In the genomic region with DNA sequence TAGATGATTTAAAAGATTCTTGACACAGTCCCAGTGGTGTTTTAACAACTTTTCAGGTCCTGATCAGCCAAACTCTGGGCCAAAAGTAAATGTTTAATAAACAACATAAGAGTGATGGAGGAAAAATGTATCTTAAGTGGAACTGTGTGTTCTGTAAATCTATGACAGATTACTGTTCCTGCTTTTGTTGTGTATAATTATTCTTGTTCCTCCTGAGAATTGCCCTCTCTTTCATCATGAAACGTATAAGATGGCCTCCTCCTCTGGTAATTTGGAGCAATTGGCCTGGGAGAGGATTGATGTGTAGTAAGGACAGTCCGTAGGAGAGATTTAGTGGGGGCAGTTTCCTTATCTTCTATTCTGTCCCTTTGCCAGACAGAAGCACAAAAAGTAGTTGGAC, we compare ENCODE assay signal across 24 cellular contexts. TPM values are rescaled to one million over a fixed set of nuclear protein-coding genes. Genes with fewer than 3 reads are reported as not detected.
A peak's percentile ranks its signal among the peaks of the same experiment; 100 is the strongest.
DNase-seq lines count a peak whose midpoint lies in the region; ATAC-seq and TF ChIP-seq lines count a peak whose summit lies in the region.
"Had no signal": no experiment of that assay in that cellular context is flagged by ENCODE, and none has a peak within 500 bp of the region (broad histone marks: within the 10 kb centered on the region; RNA-seq: fewer than 3 reads in every experiment).

No MANE protein-coding gene starts in this region.

- no peak overlapping the region for H3K4me3 Mint-ChIP-seq in activated CD4-positive, alpha-beta T cell treated with anti-CD3 and anti-CD28 coated beads, Interleukin-2, amount 10 ng/mL, durations not matched to agents 7 days and 5 days
- H3K4me3 Mint-ChIP-seq: activated B cell treated with CpG ODN at 0.5 μM for 24 hours; activated CD8-positive, alpha-beta T cell treated with anti-CD3 and anti-CD28 coated beads for 36 hours; mesothelial cell of epicardium had no signal

- H3K27me3 Mint-ChIP-seq in activated CD4-positive, alpha-beta T cell treated with anti-CD3 and anti-CD28 coated beads, Interleukin-2, amount 10 ng/mL, durations not matched to agents 7 days and 5 days = no peaks in the 10 kb centered on the region
- H3K27me3 Mint-ChIP-seq: activated B cell treated with CpG ODN at 0.5 μM for 24 hours; activated CD8-positive, alpha-beta T cell treated with anti-CD3 and anti-CD28 coated beads for 36 hours; IgD-negative memory B cell; natural killer cell treated with Interleukin-12 subunit alpha and Interleukin-12 subunit beta and Interleukin-15 and Interleukin-18, amount 100 ng/mL, for 72 hours had no signal

- H3K9me3 ChIP-seq in RWPE2 (ENCODE audit: severe bottlenecking) = no peaks in the 10 kb centered on the region
- no peaks in the 10 kb centered on the region for H3K9me3 ChIP-seq in esophagus squamous epithelium
- no peaks in the 10 kb centered on the region for H3K9me3 ChIP-seq in stomach smooth muscle (ENCODE audit: control insufficient read depth in 2 of 2, low read length in 2 of 2)
- H3K9me3 ChIP-seq: upper lobe of left lung had no signal

- H3K4me3 ChIP-seq in RWPE2 (ENCODE audit: severe bottlenecking) (no peak overlapping the region), esophagus squamous epithelium (no peak overlapping the region), stomach smooth muscle (ENCODE audit: low read length in 2 of 2) (peak overlapping the region in 1 of 2 donors; percentile 10)
- H3K4me3 ChIP-seq: upper lobe of left lung had no signal

- no peaks in the 10 kb centered on the region for H3K9me3 Mint-ChIP-seq in activated CD4-positive, alpha-beta T cell treated with anti-CD3 and anti-CD28 coated beads, Interleukin-2, amount 10 ng/mL, durations not matched to agents 7 days and 5 days
- H3K9me3 Mint-ChIP-seq: activated B cell treated with CpG ODN at 0.5 μM for 24 hours; activated CD8-positive, alpha-beta T cell treated with anti-CD3 and anti-CD28 coated beads for 36 hours; mesothelial cell of epicardium; natural killer cell treated with Interleukin-12 subunit alpha and Interleukin-12 subunit beta and Interleukin-15 and Interleukin-18, amount 100 ng/mL, for 72 hours had no signal

- peaks cover 3% of the 10 kb centered on the region for H3K36me3 Mint-ChIP-seq in activated CD4-positive, alpha-beta T cell treated with anti-CD3 and anti-CD28 coated beads, Interleukin-2, amount 10 ng/mL, durations not matched to agents 7 days and 5 days (ENCODE audit: low read depth)
- H3K36me3 Mint-ChIP-seq: mesothelial cell of epicardium; natural killer cell treated with Interleukin-12 subunit alpha and Interleukin-12 subunit beta and Interleukin-15 and Interleukin-18, amount 100 ng/mL, for 72 hours had no signal

- peaks cover 29% of the 10 kb centered on the region for H3K4me1 ChIP-seq in RWPE2 (ENCODE audit: insufficient read depth, poor library complexity, severe bottlenecking)
- peaks cover 34 to 49% (median 34%) of the 10 kb centered on the region in 3 donors for H3K4me1 ChIP-seq in esophagus squamous epithelium
- H3K4me1 ChIP-seq in stomach smooth muscle (ENCODE audit: control insufficient read depth, insufficient read depth, low read length) = peaks cover 61% of the 10 kb centered on the region

- H3K27me3 ChIP-seq in RWPE2 (ENCODE audit: insufficient read depth, poor library complexity, severe bottlenecking) = no peaks in the 10 kb centered on the region
- no peaks in the 10 kb centered on the region for H3K27me3 ChIP-seq in esophagus squamous epithelium
- no peaks in the 10 kb centered on the region for H3K27me3 ChIP-seq in stomach smooth muscle (ENCODE audit: control insufficient read depth in 1 of 2, insufficient read depth in 2 of 2, low read length in 2 of 2)
- H3K27me3 ChIP-seq: upper lobe of left lung had no signal

- peak overlapping the region; percentile 51 for H3K27ac Mint-ChIP-seq in activated CD4-positive, alpha-beta T cell treated with anti-CD3 and anti-CD28 coated beads, Interleukin-2, amount 10 ng/mL, durations not matched to agents 7 days and 5 days
- H3K27ac Mint-ChIP-seq: activated B cell treated with CpG ODN at 0.5 μM for 24 hours; activated CD8-positive, alpha-beta T cell treated with anti-CD3 and anti-CD28 coated beads for 36 hours; IgD-negative memory B cell; mesothelial cell of epicardium had no signal

- intact Hi-C loops in esophagus squamous epithelium (cut with DNase I) = no loop called here

- H3K36me3 ChIP-seq in RWPE2 (ENCODE audit: low read depth) (no peaks in the 10 kb centered on the region), esophagus squamous epithelium (no peaks in the 10 kb centered on the region), stomach smooth muscle (ENCODE audit: control insufficient read depth in 2 of 2, insufficient read depth in 2 of 2, low read length in 2 of 2) (peaks cover 0 to 2% of the 10 kb centered on the region in 2 donors)
- H3K36me3 ChIP-seq: upper lobe of left lung had no signal

- POLR2A ChIA-PET in activated CD4-positive, alpha-beta T cell treated with anti-CD3 and anti-CD28 coated beads, Interleukin-2, amount 10 ng/mL, durations not matched to agents 7 days and 5 days (lab: Charles Lee) = no interaction called here

- DNase-seq in activated CD4-positive, alpha-beta T cell treated with anti-CD3 and anti-CD28 coated beads, Interleukin-2, amount 10 ng/mL, durations not matched to agents 7 days and 5 days = no peak
- no peak for DNase-seq in activated CD4-positive, alpha-beta T cell treated with anti-CD3 and anti-CD28 coated beads, Interleukin-2, amount 50 U/mL, for 4 hours
- no peak for DNase-seq in RWPE2 (ENCODE audit: low spot score)
- no peak for DNase-seq in esophagus squamous epithelium (lab: John Stamatoyannopoulos, UW)
- no peak for DNase-seq in NCI-H2227 treated with DMSO at 0.1 percent for 48 hours (lab: John Stamatoyannopoulos, UW)
- DNase-seq: activated B cell treated with CpG ODN at 0.5 μM for 24 hours; activated CD8-positive, alpha-beta T cell treated with anti-CD3 and anti-CD28 coated beads for 36 hours; Calu3; cerebellar nuclear complex; erythroblast; NCI-H187; NCI-H226; posterior cingulate gyrus; stimulated activated CD4-positive, alpha-beta T cell treated with anti-CD3 and anti-CD28 coated beads, Interleukin-1b, Interleukin-23, amount 100 ng/mL, for 48 hours; stimulated activated naive CD4-positive, alpha-beta T cell treated with Interleukin-2 at 50 U/mL for 16 hours; T-helper 2 cell; upper lobe of left lung had no signal

- ATAC-seq in RWPE2 (ENCODE audit: low read depth) (no peak), GM18868 (IDR thresholded peaks at IDR 0.05; ENCODE audit: unreplicated experiment) (no peak), HG02885 (IDR thresholded peaks at IDR 0.05; ENCODE audit: poor library complexity, unreplicated experiment) (no peak)
- ATAC-seq: activated CD8-positive, alpha-beta T cell treated with anti-CD3 and anti-CD28 coated beads for 36 hours; left lobe of liver; natural killer cell treated with Interleukin-12 subunit alpha and Interleukin-12 subunit beta and Interleukin-15 and Interleukin-18, amount 100 ng/mL, for 72 hours had no signal

- CTCF ChIA-PET in activated CD4-positive, alpha-beta T cell treated with anti-CD3 and anti-CD28 coated beads, Interleukin-2, amount 10 ng/mL, durations not matched to agents 7 days and 5 days (lab: Charles Lee) = interaction anchor here (1.0 to 1.9 kb wide), 4 partner anchors 19 to 80 kb away, joined by 3 to 5 read pairs (median 3); no protein-coding TSS in a partner anchor

- no peak for TF ChIP-seq CTCF in RWPE2 (IDR thresholded peaks at IDR 0.05; ENCODE audit: poor library complexity, severe bottlenecking)
- TF ChIP-seq CTCF in esophagus squamous epithelium (IDR thresholded peaks at IDR 0.05) = no peak

- H3K27ac ChIP-seq in RWPE2 (ENCODE audit: poor library complexity, severe bottlenecking) (peak overlapping the region; percentile 96), esophagus squamous epithelium (peak overlapping the region in 3 of 4 donors; percentile 41 to 69 (median 60)), stomach smooth muscle (ENCODE audit: low read length) (peak overlapping the region; percentile 64)

- H3K4me1 Mint-ChIP-seq in activated CD4-positive, alpha-beta T cell treated with anti-CD3 and anti-CD28 coated beads, Interleukin-2, amount 10 ng/mL, durations not matched to agents 7 days and 5 days = peaks cover 50% of the 10 kb centered on the region

- 46 to 68% methylated on average over 2 of the region's 2 CpGs for WGBS in esophagus squamous epithelium, 2 donors

- TF ChIP-seq POLR2A in esophagus squamous epithelium (IDR thresholded peaks at IDR 0.05) = no peak

- peak overlapping the region in 1 of 2 donors; percentile 21 for H3K9ac ChIP-seq in stomach smooth muscle (ENCODE audit: low read length in 2 of 2)

RNA-seq across cellular contexts. Expression of a gene that starts 34.5 kb away (rescaled TPM):
- total RNA-seq in activated CD4-positive, alpha-beta T cell treated with anti-CD3 and anti-CD28 coated beads, Interleukin-2, amount 10 ng/mL, durations not matched to agents 7 days and 5 days = 10 to 100 TPM; 22.7 to 28.4 TPM
- 10 to 100 TPM; 25.8 to 36.2 (median 31.0) TPM for total RNA-seq in esophagus squamous epithelium
